Comparison of ENCODE assay signal across 13 cellular contexts in genomic region chr4:70754990-70755688, GRCh38. TPM values are rescaled to one million over a fixed set of nuclear protein-coding genes. Genes with fewer than 3 reads are reported as not detected.
DNase-seq lines count a peak whose midpoint lies in the region; ATAC-seq and TF ChIP-seq lines count a peak whose summit lies in the region.
"Had no signal": no experiment of that assay in that cellular context is flagged by ENCODE, and none has a peak within 500 bp of the region (broad histone marks: within the 10 kb centered on the region; RNA-seq: fewer than 3 reads in every experiment).

No MANE protein-coding gene starts in this region.

- intact Hi-C loops in adrenal gland (cut with DNase I), result no loop called here

- peak overlapping the region in 1 of 4 donors; percentile 4 for H3K4me3 ChIP-seq in adrenal gland
- H3K4me3 ChIP-seq: sigmoid colon had no signal

- H3K27me3 ChIP-seq in adrenal gland, result no peaks in the 10 kb centered on the region
- H3K27me3 ChIP-seq: sigmoid colon had no signal

- H3K4me1 ChIP-seq in adrenal gland (replicated peaks in 1 of 2), result peaks cover 7 to 43% of the 10 kb centered on the region in 2 donors

- TF ChIP-seq CTCF in adrenal gland (IDR thresholded peaks at IDR 0.05), result no peak

- ATAC-seq in GM18519 (IDR thresholded peaks at IDR 0.05; ENCODE audit: low FRiP score, unreplicated experiment), result peak; percentile 63
- peak; percentile 30 for ATAC-seq in GM21367 (IDR thresholded peaks at IDR 0.05; ENCODE audit: unreplicated experiment)
- peak; percentile 60 for ATAC-seq in HG03159 (IDR thresholded peaks at IDR 0.05; ENCODE audit: unreplicated experiment)
- ATAC-seq: natural killer cell treated with Interleukin-12 subunit alpha and Interleukin-12 subunit beta and Interleukin-15 and Interleukin-18, amount 100 ng/mL, for 72 hours had no signal

- H3K27ac ChIP-seq in adrenal gland, result peak overlapping the region in 4 of 5 donors; percentile 27 to 53 (median 44)
- H3K27ac ChIP-seq: sigmoid colon had no signal

- no peaks in the 10 kb centered on the region for H3K9me3 ChIP-seq in adrenal gland (replicated peaks in 1 of 3)
- H3K9me3 ChIP-seq: sigmoid colon had no signal

- no peak for TF ChIP-seq POLR2A in adrenal gland (IDR thresholded peaks at IDR 0.05)

- H3K36me3 ChIP-seq in adrenal gland (replicated peaks in 1 of 2), result no peaks in the 10 kb centered on the region
- H3K36me3 ChIP-seq: sigmoid colon had no signal

- no peak for DNase-seq in adrenal gland
- no peak for DNase-seq in stimulated activated CD4-positive, alpha-beta T cell treated with anti-CD3 and anti-CD28 coated beads, Interleukin-2, amount 100 ng/mL, for 48 hours
- DNase-seq in OCI-M2 (lab: John Stamatoyannopoulos, UW; ENCODE audit: unreplicated experiment), result no peak
- no peak for DNase-seq in T1000 (lab: John Stamatoyannopoulos, UW)
- DNase-seq: activated CD4-positive, alpha-beta T cell treated with anti-CD3 and anti-CD28 coated beads, Interleukin-2, amount 10 ng/mL, durations not matched to agents 24 days and 14 days; activated naive CD4-positive, alpha-beta T cell treated with Interleukin-2 at 50 U/mL for 16 hours; Calu3; NCI-H524; sigmoid colon had no signal

- WGBS in adrenal gland, 4 donors, result 69 to 88% (median 83%) methylated on average over 10 of the region's 10 CpGs

RNA-seq across cellular contexts. Expression of gene RUFY3, which starts 33.4 kb away (rescaled TPM):
- 100 to 1,000 TPM in 1 of 8 donors, 10 to 100 TPM in 7; 41.8 to 116 (median 85.4) TPM for total RNA-seq in adrenal gland
- 100 to 1,000 TPM in 1 of 3 donors, 10 to 100 TPM in 2; 44.8 to 118 (median 67.7) TPM for polyA plus RNA-seq in adrenal gland
